ENCODE assay signal across 8 cellular contexts in genomic region chr7:104208421-104208780, GRCh38. TPM values are rescaled to one million over a fixed set of nuclear protein-coding genes. Genes with fewer than 3 reads are reported as not detected.
A peak's percentile ranks its signal among the peaks of the same experiment; 100 is the strongest.
DNase-seq lines count a peak whose midpoint lies in the region; ATAC-seq and TF ChIP-seq lines count a peak whose summit lies in the region.

No MANE protein-coding gene starts in this region.

- no peaks in the 10 kb centered on the region for H4K20me1 ChIP-seq in SU-DHL-6 (ENCODE audit: low read depth, low read length)

- H3K36me3 ChIP-seq in SU-DHL-6 (ENCODE audit: low read length) (peaks cover 7% of the 10 kb centered on the region; the same call in 1 of the 2 replicates), prostate gland (peaks cover 0 to under 1% of the 10 kb centered on the region in 2 donors)

- no peaks in the 10 kb centered on the region for H3F3A ChIP-seq in SU-DHL-6 (ENCODE audit: insufficient read depth)

- ATAC-seq in HG02642 (IDR thresholded peaks at IDR 0.05; ENCODE audit: poor library complexity, unreplicated experiment): no peak
- ATAC-seq in GM18868 (IDR thresholded peaks at IDR 0.05; ENCODE audit: unreplicated experiment): no peak

- TF ChIP-seq POLR2A in prostate gland (IDR thresholded peaks at IDR 0.05): no peak

- H3K9me2 ChIP-seq in SU-DHL-6 (replicated peaks; ENCODE audit: insufficient read depth, low read length): no peaks in the 10 kb centered on the region

- H2AFZ ChIP-seq in SU-DHL-6 (ENCODE audit: low read depth, low read length, severe bottlenecking): peak overlapping the region; percentile 86

- H3K4me3 ChIP-seq in GM12865 (ENCODE audit: low read depth, low read length) (peak overlapping the region; percentile 90), SU-DHL-6 (ENCODE audit: insufficient read depth, low read length, poor library complexity, severe bottlenecking) (peak overlapping the region; percentile 78), fibroblast of the aortic adventitia (ENCODE audit: low read depth, low read length) (peak overlapping the region; percentile 98), prostate gland (peak overlapping the region; percentile 61 to 62)

- peak overlapping the region; percentile 83 for H3K9ac ChIP-seq in SU-DHL-6 (ENCODE audit: low read length)

- WGBS in prostate gland: 30% methylated on average over 7 of the region's 7 CpGs

- intact Hi-C loops in prostate gland (cut with DNase I): no loop called here

- H3K4me2 ChIP-seq in SU-DHL-6 (ENCODE audit: low read depth, low read length, poor library complexity, severe bottlenecking): peak overlapping the region; percentile 69

- DNase-seq in GM12865 (ENCODE audit: low read depth) (no peak), fibroblast of the aortic adventitia (ENCODE audit: low read depth) (no peak), prostate gland (ENCODE audit: low spot score) (no peak), NCI-H2196 (lab: John Stamatoyannopoulos, UW; ENCODE audit: unreplicated experiment) (no peak), NCI-H2171 treated with DMSO at 0.1 percent for 48 hours (lab: John Stamatoyannopoulos, UW) (no peak)

- H3K79me2 ChIP-seq in SU-DHL-6 (ENCODE audit: insufficient read depth, low read length): peaks cover 34% of the 10 kb centered on the region

- H3K4me1 ChIP-seq in prostate gland (replicated peaks): peaks cover 4% of the 10 kb centered on the region

- no peaks in the 10 kb centered on the region for H3K27me3 ChIP-seq in SU-DHL-6 (ENCODE audit: low read length)
- no peaks in the 10 kb centered on the region for H3K27me3 ChIP-seq in prostate gland (replicated peaks; ENCODE audit: insufficient read depth)

- H3K9me3 ChIP-seq in SU-DHL-6 (ENCODE audit: insufficient read depth, low read length) (no peaks in the 10 kb centered on the region), prostate gland (no peaks in the 10 kb centered on the region)

- no peak for TF ChIP-seq CTCF in GM12865 (IDR thresholded peaks at IDR 0.05; ENCODE audit: insufficient read depth, low read depth, low read length, missing control alignments)
- TF ChIP-seq CTCF in SU-DHL-6 (IDR thresholded peaks at IDR 0.05; ENCODE audit: insufficient read depth, low read length, poor library complexity, severe bottlenecking): no peak
- TF ChIP-seq CTCF in fibroblast of the aortic adventitia (IDR thresholded peaks at IDR 0.05; ENCODE audit: insufficient read depth, low read length): no peak
- no peak for TF ChIP-seq CTCF in prostate gland (IDR thresholded peaks at IDR 0.05)

- H3K27ac ChIP-seq in SU-DHL-6 (ENCODE audit: low read depth, low read length) (0 out of 2 replicates have a peak overlapping the region, but pooled peaks have one; percentile 37), prostate gland (peak overlapping the region; percentile 82 to 84)

RNA-seq across cellular contexts. Expression of gene ORC5, which starts 0.6 kb away (rescaled TPM):
- total RNA-seq in fibroblast of the aortic adventitia (ENCODE audit: low replicate concordance) (19.5 and 28.1 TPM in 2 replicates), prostate gland (10 to 100 TPM; 31.6 to 50.5 TPM)
